In the genomic region with DNA sequence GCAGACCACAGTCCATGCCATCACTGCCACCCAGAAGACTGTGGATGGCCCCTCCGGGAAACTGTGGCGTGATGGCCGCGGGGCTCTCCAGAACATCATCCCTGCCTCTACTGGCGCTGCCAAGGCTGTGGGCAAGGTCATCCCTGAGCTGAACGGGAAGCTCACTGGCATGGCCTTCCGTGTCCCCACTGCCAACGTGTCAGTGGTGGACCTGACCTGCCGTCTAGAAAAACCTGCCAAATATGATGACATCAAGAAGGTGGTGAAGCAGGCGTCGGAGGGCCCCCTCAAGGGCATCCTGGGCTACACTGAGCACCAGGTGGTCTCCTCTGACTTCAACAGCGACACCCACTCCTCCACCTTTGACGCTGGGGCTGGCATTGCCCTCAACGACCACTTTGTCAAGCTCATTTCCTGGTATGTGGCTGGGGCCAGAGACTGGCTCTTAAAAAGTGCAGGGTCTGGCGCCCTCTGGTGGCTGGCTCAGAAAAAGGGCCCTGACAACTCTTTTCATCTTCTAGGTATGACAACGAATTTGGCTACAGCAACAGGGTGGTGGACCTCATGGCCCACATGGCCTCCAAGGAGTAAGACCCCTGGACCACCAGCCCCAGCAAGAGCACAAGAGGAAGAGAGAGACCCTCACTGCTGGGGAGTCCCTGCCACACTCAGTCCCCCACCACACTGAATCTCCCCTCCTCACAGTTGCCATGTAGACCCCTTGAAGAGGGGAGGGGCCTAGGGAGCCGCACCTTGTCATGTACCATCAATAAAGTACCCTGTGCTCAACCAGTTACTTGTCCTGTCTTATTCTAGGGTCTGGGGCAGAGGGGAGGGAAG, we compare ENCODE assay signal across 8 cellular contexts. TPM values are rescaled to one million over a fixed set of nuclear protein-coding genes. Genes with fewer than 3 reads are reported as not detected.
A peak's percentile ranks its signal among the peaks of the same experiment; 100 is the strongest.
DNase-seq lines count a peak whose midpoint lies in the region; TF ChIP-seq lines count a peak whose summit lies in the region.
"Not testable (repeated sequence)": the region's sequence is repeated elsewhere in the genome, so short reads cannot be mapped to it uniquely, and the experiment has no call there.

No MANE protein-coding gene starts in this region.

- not testable (repeated sequence) for H3K23ac ChIP-seq in H9 (ENCODE audit: insufficient read length, low read depth, low read length)

- H2BK20ac ChIP-seq in H9 (ENCODE audit: low read depth, low read length, poor library complexity, severe bottlenecking) = not testable (repeated sequence)

- H3K4me3 Mint-ChIP-seq in H9 = peak overlapping the region; percentile 92 to 97
- H3K4me3 Mint-ChIP-seq in activated naive CD4-positive, alpha-beta T cell treated with anti-CD3 and anti-CD28 coated beads for 36 hours = peak overlapping the region; percentile 94

- H2BK15ac ChIP-seq in H9 (ENCODE audit: low read depth, low read length) = not testable (repeated sequence)

- H2BK120ac ChIP-seq in H9 (ENCODE audit: low read depth, low read length, poor library complexity, severe bottlenecking) = not testable (repeated sequence)

- DNase-seq in BJ (ENCODE audit: low read depth) = not testable (repeated sequence)
- DNase-seq in H9 (peak; percentile 92), NCI-H2196 (lab: John Stamatoyannopoulos, UW; ENCODE audit: unreplicated experiment) (peak; percentile 47), T-helper 2 cell (peak; percentile 72 to 89 (median 77)), fibroblast of lung (ENCODE audit: low read depth in 2 of 2) (peak; percentile 76 to 87)
- DNase-seq in activated naive CD4-positive, alpha-beta T cell treated with anti-CD3 and anti-CD28 coated beads for 36 hours = peak; percentile 91
- DNase-seq in stimulated activated CD8-positive, alpha-beta memory T cell treated with anti-CD3 and anti-CD28 coated beads, Interleukin-12 subunit alpha, Interleukin-12 subunit beta, amount 100 ng/mL, for 1 hour (ENCODE audit: low read depth) = peak; percentile 80

- H3K27ac ChIP-seq in H9 (ENCODE audit: insufficient read length, low read depth, low read length) = not testable (repeated sequence)
- H3K27ac ChIP-seq in fibroblast of lung (ENCODE audit: insufficient read depth, low read length) (peak overlapping the region; percentile 98), muscle layer of colon (ENCODE audit: low read depth, low read length) (peak overlapping the region; percentile 45)

- TF ChIP-seq CTCF in BJ (IDR thresholded peaks at IDR 0.05; ENCODE audit: insufficient read depth, low read depth, low read length) = peak; percentile 74
- TF ChIP-seq CTCF in H9 (conservative IDR thresholded peaks at IDR 0.05) = peak; percentile 93
- TF ChIP-seq CTCF in fibroblast of lung (conservative IDR thresholded peaks at IDR 0.05 in 1 of 2, IDR thresholded peaks at IDR 0.05 in 1 of 2; ENCODE audit: low read depth in 1 of 2, low read length in 2 of 2) = peak; percentile 70 to 77

- not testable (repeated sequence) for H3K27me3 ChIP-seq in BJ (ENCODE audit: control insufficient read depth, insufficient read depth, low read length); H9 (ENCODE audit: insufficient read depth, low read length); fibroblast of lung (ENCODE audit: control insufficient read depth, insufficient read depth, low read length); muscle layer of colon (ENCODE audit: control insufficient read depth in 1 of 2, insufficient read depth in 2 of 2, low read length in 2 of 2)

- POLR2A ChIA-PET in BJ (lab: Charles Lee) = interaction anchor here (0.5 to 1.2 kb wide), 3 partner anchors 12 to 20 kb away, joined by 4 to 8 read pairs (median 4); no protein-coding TSS in a partner anchor

- not testable (repeated sequence) for H3K4ac ChIP-seq in H9 (ENCODE audit: low read depth, low read length)

- H3K79me1 ChIP-seq in H9 (ENCODE audit: insufficient read depth, low read depth, low read length, poor library complexity, severe bottlenecking) = not testable (repeated sequence)

- H4K91ac ChIP-seq in H9 (ENCODE audit: insufficient read length, low read depth, low read length) = not testable (repeated sequence)

- H2AFZ ChIP-seq in H9 (ENCODE audit: low read length); fibroblast of lung (ENCODE audit: low read length): not testable (repeated sequence)

- H3K36me3 ChIP-seq in BJ (ENCODE audit: control insufficient read depth, insufficient read depth, low read length) (peaks cover 42% of the 10 kb centered on the region), fibroblast of lung (ENCODE audit: control insufficient read depth, insufficient read depth, low read length) (peaks cover 37% of the 10 kb centered on the region), muscle layer of colon (ENCODE audit: insufficient read depth, low read length) (peaks cover 54% of the 10 kb centered on the region)

- not testable (repeated sequence) for H3K27me3 Mint-ChIP-seq in H9 (ENCODE audit: low read depth); activated naive CD4-positive, alpha-beta T cell treated with anti-CD3 and anti-CD28 coated beads for 36 hours (ENCODE audit: low read depth)

- not testable (repeated sequence) for H2BK5ac ChIP-seq in H9 (ENCODE audit: insufficient read length, low read length)

- intact Hi-C loops in activated naive CD4-positive, alpha-beta T cell treated with anti-CD3 and anti-CD28 coated beads for 36 hours (cut with micrococcal nuclease) = loop anchor here (1.0 kb wide), 1 partner anchor 114 kb away; no protein-coding TSS in a partner anchor

- not testable (repeated sequence) for H3K18ac ChIP-seq in H9 (ENCODE audit: insufficient read length, low read depth, low read length)

- H3K56ac ChIP-seq in H9 (ENCODE audit: insufficient read length, low read depth, low read length) = not testable (repeated sequence)

- H3K4me3 ChIP-seq in BJ (ENCODE audit: low read depth, low read length) (peak overlapping the region; percentile 88; the same call in 1 of the 2 replicates), fibroblast of lung (replicated peaks in 1 of 4; ENCODE audit: control extremely low read depth in 1 of 4, insufficient read depth in 1 of 4, low read depth in 3 of 4, low read length in 4 of 4) (peak overlapping the region in 1 of 4 experiments; percentile 98)
- H3K4me3 ChIP-seq in muscle layer of colon (ENCODE audit: low read depth in 1 of 2, low read length in 2 of 2) = not testable (repeated sequence)

- not testable (repeated sequence) for H3T11ph ChIP-seq in H9 (ENCODE audit: low read length)

- peaks cover 38 to 39% of the 10 kb centered on the region in 2 experiments for H3K4me1 Mint-ChIP-seq in H9
- peaks cover 59% of the 10 kb centered on the region for H3K4me1 Mint-ChIP-seq in activated naive CD4-positive, alpha-beta T cell treated with anti-CD3 and anti-CD28 coated beads for 36 hours (ENCODE audit: low read depth)

- not testable (repeated sequence) for H3K14ac ChIP-seq in H9 (ENCODE audit: insufficient read depth, low read length)

- not testable (repeated sequence) for H3K9me3 Mint-ChIP-seq in H9; activated naive CD4-positive, alpha-beta T cell treated with anti-CD3 and anti-CD28 coated beads for 36 hours

- H4K5ac ChIP-seq in H9 (ENCODE audit: insufficient read length, low read depth, low read length) = not testable (repeated sequence)

- not testable (repeated sequence) for H3K9ac ChIP-seq in H9 (ENCODE audit: extremely low read depth, insufficient read length, low read length); fibroblast of lung (ENCODE audit: insufficient read depth, low read length); muscle layer of colon (ENCODE audit: low read length)

- peaks cover 18% of the 10 kb centered on the region for H3K23me2 ChIP-seq in H9 (ENCODE audit: insufficient read length, low read depth, low read length, poor library complexity, severe bottlenecking)

- H3K79me2 ChIP-seq in H9 (ENCODE audit: insufficient read depth, low read length) = not testable (repeated sequence)
- peaks cover 52% of the 10 kb centered on the region for H3K79me2 ChIP-seq in fibroblast of lung (ENCODE audit: control insufficient read depth, insufficient read depth, low read length)

- not testable (repeated sequence) for H3K4me2 ChIP-seq in H9 (ENCODE audit: insufficient read depth, insufficient read length, low read length)
- H3K4me2 ChIP-seq in fibroblast of lung (ENCODE audit: extremely low read depth, insufficient read depth, low read length) = peak overlapping the region; percentile 37

- not testable (repeated sequence) for H4K20me1 ChIP-seq in H9 (ENCODE audit: control insufficient read depth, insufficient read depth, insufficient read length); fibroblast of lung (ENCODE audit: control insufficient read depth, extremely low read depth, insufficient read depth, low read length)

- not testable (repeated sequence) for H2AK5ac ChIP-seq in H9 (ENCODE audit: insufficient read length, low read length)

- H4K8ac ChIP-seq in H9 (replicated peaks; ENCODE audit: insufficient read length, low read depth, low read length) = not testable (repeated sequence)

- H2BK12ac ChIP-seq in H9 (ENCODE audit: insufficient read length, low read depth, low read length) = not testable (repeated sequence)

- H3K27ac Mint-ChIP-seq in H9 = peak overlapping the region in 2 of 3 experiments; percentile 89 to 96; a peak in 5 of 7 replicates
- peak overlapping the region; percentile 85 for H3K27ac Mint-ChIP-seq in activated naive CD4-positive, alpha-beta T cell treated with anti-CD3 and anti-CD28 coated beads for 36 hours

- CTCF ChIA-PET in BJ (lab: Yijun Ruan, JAX) = interaction anchor here (0.7 to 8.6 kb wide), 14 partner anchors 15 to 211 kb away, joined by 3 to 157 read pairs (median 4); partner anchors contain the start of genes IFFO1, MRPL51 and VAMP1
- CTCF ChIA-PET in activated naive CD4-positive, alpha-beta T cell treated with anti-CD3 and anti-CD28 coated beads for 36 hours (lab: Charles Lee) = interaction anchor here (0.5 to 7.7 kb wide), 21 partner anchors 9 to 352 kb away, joined by 3 to 65 read pairs (median 4); partner anchors contain the start of genes IFFO1 and SPSB2

- H3K36me3 Mint-ChIP-seq in H9 (ENCODE audit: insufficient read depth in 1 of 3, low read depth in 3 of 3) = peaks cover 37 to 67% (median 47%) of the 10 kb centered on the region in 3 experiments
- peaks cover 43% of the 10 kb centered on the region for H3K36me3 Mint-ChIP-seq in activated naive CD4-positive, alpha-beta T cell treated with anti-CD3 and anti-CD28 coated beads for 36 hours (ENCODE audit: low read depth)

- H3K4me1 ChIP-seq in H9 (ENCODE audit: insufficient read depth, low read length) = not testable (repeated sequence)
- H3K4me1 ChIP-seq in fibroblast of lung (ENCODE audit: control insufficient read depth, extremely low read depth, insufficient read depth, low read length) = peaks cover 24% of the 10 kb centered on the region
- H3K4me1 ChIP-seq in muscle layer of colon (ENCODE audit: insufficient read depth, low read length) = peaks cover 39% of the 10 kb centered on the region

- WGBS in H9 (ENCODE audit: extremely low coverage, insufficient read length, low lambda C conversion rate) = no CpG with 5 or more reads among the region's 17 CpGs

- not testable (repeated sequence) for H3K9me3 ChIP-seq in H9 (ENCODE audit: control insufficient read depth, low read depth, low read length); fibroblast of lung (ENCODE audit: control insufficient read depth, insufficient read depth, low read depth, low read length); muscle layer of colon (ENCODE audit: low read length)

RNA-seq across cellular contexts. Expression of gene GAPDH, which starts 3.5 kb away (rescaled TPM):
- polyA plus RNA-seq in BJ (2011; rRNA removed) = 12,114 and 18,709 TPM in 2 replicates
- polyA minus RNA-seq in BJ (2011; rRNA and poly(A)+ RNA removed) = 11,136 and 21,615 TPM in 2 replicates
- total RNA-seq in H9 (2021) = 4,581 and 4,651 TPM in 2 replicates
- total RNA-seq in activated naive CD4-positive, alpha-beta T cell treated with anti-CD3 and anti-CD28 coated beads for 36 hours = 1,000 to 10,000 TPM; 6,537 to 6,787 TPM
- total RNA-seq in fibroblast of lung = 4,386 and 6,255 TPM in 2 replicates
- polyA plus RNA-seq in fibroblast of lung = 8,983 and 11,838 TPM in 2 replicates
- polyA plus RNA-seq in fibroblast of lung (2012) = 8,065 and 9,561 TPM in 2 replicates
- 22,076 and 22,226 TPM in 2 replicates for polyA minus RNA-seq in fibroblast of lung (ENCODE audit: low replicate concordance)

RNA-seq across cellular contexts. Expression of gene IFFO1, which starts 18.0 kb away (rescaled TPM):
- polyA plus RNA-seq in BJ (2011; rRNA removed) = 19.6 and 31.9 TPM in 2 replicates
- 9.4 and 12.9 TPM in 2 replicates for polyA minus RNA-seq in BJ (2011; rRNA and poly(A)+ RNA removed)
- total RNA-seq in H9 (2021) = 16.3 and 17.9 TPM in 2 replicates
- 1 to 10 TPM; 8.0 to 9.0 TPM for total RNA-seq in activated naive CD4-positive, alpha-beta T cell treated with anti-CD3 and anti-CD28 coated beads for 36 hours
- 8.2 and 16.8 TPM in 2 replicates for total RNA-seq in fibroblast of lung
- polyA plus RNA-seq in fibroblast of lung = 21.7 and 26.9 TPM in 2 replicates
- 23.6 and 25.6 TPM in 2 replicates for polyA plus RNA-seq in fibroblast of lung (2012)
- polyA minus RNA-seq in fibroblast of lung (ENCODE audit: low replicate concordance) = 18.8 and 22.0 TPM in 2 replicates

RNA-seq across cellular contexts. Expression of gene NOP2, which starts 30.3 kb away (rescaled TPM):
- polyA plus RNA-seq in BJ (2011; rRNA removed) (28.4 and 32.6 TPM in 2 replicates), fibroblast of lung (26.1 and 47.8 TPM in 2 replicates)
- 18.1 and 37.2 TPM in 2 replicates for polyA minus RNA-seq in BJ (2011; rRNA and poly(A)+ RNA removed)
- total RNA-seq in H9 (2021) (136 and 137 TPM in 2 replicates), fibroblast of lung (11.7 and 13.9 TPM in 2 replicates)
- 10 to 100 TPM; 61.3 to 62.9 TPM for total RNA-seq in activated naive CD4-positive, alpha-beta T cell treated with anti-CD3 and anti-CD28 coated beads for 36 hours
- 18.6 and 34.5 TPM in 2 replicates for polyA plus RNA-seq in fibroblast of lung (2012)
- 77.1 and 94.1 TPM in 2 replicates for polyA minus RNA-seq in fibroblast of lung (ENCODE audit: low replicate concordance)

RNA-seq across cellular contexts. Expression of gene NCAPD2, which starts 43.9 kb away (rescaled TPM):
- polyA plus RNA-seq in BJ (2011; rRNA removed) = 55.8 and 65.6 TPM in 2 replicates
- polyA minus RNA-seq in BJ (2011; rRNA and poly(A)+ RNA removed) = 42.8 and 48.1 TPM in 2 replicates
- 105 and 114 TPM in 2 replicates for total RNA-seq in H9 (2021)
- 100 to 1,000 TPM; 252 to 261 TPM for total RNA-seq in activated naive CD4-positive, alpha-beta T cell treated with anti-CD3 and anti-CD28 coated beads for 36 hours
- total RNA-seq in fibroblast of lung = 18.7 and 42.3 TPM in 2 replicates
- 17.2 and 50.9 TPM in 2 replicates for polyA plus RNA-seq in fibroblast of lung
- 16.7 and 45.5 TPM in 2 replicates for polyA plus RNA-seq in fibroblast of lung (2012)
- 32.1 and 176 TPM in 2 replicates for polyA minus RNA-seq in fibroblast of lung (ENCODE audit: low replicate concordance)

RNA-seq across cellular contexts. Expression of gene MRPL51, which starts 44.7 kb away (rescaled TPM):
- polyA plus RNA-seq in BJ (2011; rRNA removed) (53.4 and 117 TPM in 2 replicates), fibroblast of lung (120 and 166 TPM in 2 replicates)
- 13.1 and 21.4 TPM in 2 replicates for polyA minus RNA-seq in BJ (2011; rRNA and poly(A)+ RNA removed)
- total RNA-seq in H9 (2021) (321 and 329 TPM in 2 replicates), fibroblast of lung (118 and 142 TPM in 2 replicates)
- 100 to 1,000 TPM; 273 to 278 TPM for total RNA-seq in activated naive CD4-positive, alpha-beta T cell treated with anti-CD3 and anti-CD28 coated beads for 36 hours
- 242 and 298 TPM in 2 replicates for polyA plus RNA-seq in fibroblast of lung (2012)
- polyA minus RNA-seq in fibroblast of lung (ENCODE audit: low replicate concordance) = 10.5 and 16.3 TPM in 2 replicates
